ENCODE assay signal across 11 cellular contexts in the genomic region with DNA sequence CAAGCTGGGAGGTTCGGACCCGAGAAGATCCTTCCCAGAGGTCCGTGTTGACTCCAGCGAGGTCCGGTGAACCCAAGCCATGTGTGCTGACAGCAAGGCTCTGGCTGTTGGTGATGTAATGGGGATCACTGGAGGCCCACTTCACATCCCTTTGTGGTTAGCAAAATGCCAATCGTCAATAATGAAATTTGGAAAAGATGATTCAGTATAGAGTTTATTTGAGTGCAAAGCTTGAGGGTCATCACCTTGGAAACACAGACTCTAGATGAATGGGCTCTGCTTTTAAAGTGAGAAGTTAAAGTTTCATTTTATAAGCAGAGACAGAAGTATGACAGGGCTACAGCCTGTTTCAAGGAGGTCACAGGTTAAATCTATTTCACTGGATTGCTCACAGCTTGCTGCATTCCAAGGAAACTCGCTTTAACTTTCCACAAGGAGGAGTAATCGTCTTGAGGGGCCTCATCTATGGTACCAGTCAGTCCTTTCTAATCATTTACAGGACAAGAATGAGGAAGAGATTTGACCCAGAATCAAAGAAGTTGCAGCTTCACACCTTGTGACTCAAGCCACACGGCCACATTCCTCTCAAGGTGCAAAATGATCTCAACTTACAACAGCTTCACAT.
DNase-seq lines count a peak whose midpoint lies in the region; FAIRE-seq and TF ChIP-seq lines count a peak whose summit lies in the region.
"Had no signal": no experiment of that assay in that cellular context is flagged by ENCODE, and none has a peak within 500 bp of the region (broad histone marks: within the 10 kb centered on the region; RNA-seq: fewer than 3 reads in every experiment).

No MANE protein-coding gene starts in this region.

- H3K4me2 ChIP-seq in mesenchymal stem cell (ENCODE audit: low read length, poor library complexity, severe bottlenecking), result no peak overlapping the region

- no peak overlapping the region for H2BK15ac ChIP-seq in mesenchymal stem cell (ENCODE audit: low read depth, poor library complexity, severe bottlenecking)

- no peaks in the 10 kb centered on the region for H3K36me3 ChIP-seq in mesenchymal stem cell (ENCODE audit: control insufficient read depth in 1 of 2, insufficient read depth in 2 of 2, low read depth in 1 of 2, low read length in 2 of 2)

- H4K91ac ChIP-seq in mesenchymal stem cell (ENCODE audit: low read length), result no peak overlapping the region

- H3K4ac ChIP-seq in mesenchymal stem cell (ENCODE audit: low read depth in 1 of 2, low read length in 2 of 2), result no peak overlapping the region

- H3K23ac ChIP-seq in mesenchymal stem cell (ENCODE audit: low read length in 2 of 2), result no peak overlapping the region

- no peak overlapping the region for H2BK12ac ChIP-seq in mesenchymal stem cell (ENCODE audit: low read length in 2 of 2)

- no peak overlapping the region for H3K4me3 ChIP-seq in choroid plexus epithelial cell (ENCODE audit: low read depth, low read length)
- peak overlapping the region in 1 of 2 experiments; percentile 0 for H3K4me3 ChIP-seq in mesenchymal stem cell (ENCODE audit: insufficient read depth in 1 of 2, low read depth in 1 of 2, low read length in 2 of 2)
- H3K4me3 ChIP-seq: dorsolateral prefrontal cortex had no signal

- H3K9ac ChIP-seq in mesenchymal stem cell (ENCODE audit: low read length), result peak overlapping the region; percentile 82

- H3K14ac ChIP-seq in mesenchymal stem cell (ENCODE audit: low read length in 2 of 2), result no peak overlapping the region

- no peak overlapping the region for H2BK120ac ChIP-seq in mesenchymal stem cell (ENCODE audit: low read depth, low read length)

- no peak overlapping the region for H2AK5ac ChIP-seq in mesenchymal stem cell (ENCODE audit: low read length, severe bottlenecking)

- peaks cover 0 to 22% of the 10 kb centered on the region in 2 experiments for H3K27me3 ChIP-seq in mesenchymal stem cell (ENCODE audit: control insufficient read depth in 1 of 2, insufficient read depth in 1 of 2, low read length in 2 of 2)

- no peak overlapping the region for H3K18ac ChIP-seq in mesenchymal stem cell (ENCODE audit: low read depth in 1 of 2, low read length in 2 of 2)

- peaks cover 44% of the 10 kb centered on the region for H3K4me1 ChIP-seq in mesenchymal stem cell (ENCODE audit: control insufficient read depth, insufficient read depth, low read depth, low read length)

- DNase-seq in AG08396 (ENCODE audit: low spot score) (peak; percentile 83), LHCN-M2 (ENCODE audit: low read depth) (peak; percentile 60), choroid plexus epithelial cell (ENCODE audit: low read depth) (peak; percentile 91), mesenchymal stem cell (peak; percentile 83), OCI-M2 (lab: John Stamatoyannopoulos, UW; ENCODE audit: unreplicated experiment) (no peak), D721Med (ENCODE audit: insufficient read length, low spot score) (no peak)
- DNase-seq in stimulated activated naive CD4-positive, alpha-beta T cell treated with Interleukin-2 at 50 U/mL for 16 hours (lab: John Stamatoyannopoulos, UW), result no peak
- no peak for DNase-seq in stimulated activated CD4-positive, alpha-beta T cell treated with anti-CD3 and anti-CD28 coated beads, Interleukin-12 subunit alpha, Interleukin-12 subunit beta, amount 100 ng/mL, for 4 hours
- DNase-seq: COR-L47, dorsolateral prefrontal cortex, NCI-H345 had no signal

- no peak for FAIRE-seq in D721Med (lab: Jason Lieb, UNC)

- no peak overlapping the region for H4K8ac ChIP-seq in mesenchymal stem cell (ENCODE audit: low read length)

- no peaks in the 10 kb centered on the region for H3K9me3 ChIP-seq in mesenchymal stem cell (ENCODE audit: control insufficient read depth, low read length)

- H2BK5ac ChIP-seq in mesenchymal stem cell (ENCODE audit: low read depth, low read length, poor library complexity, severe bottlenecking), result peak overlapping the region; percentile 3

- H2AFZ ChIP-seq in mesenchymal stem cell (ENCODE audit: low read depth, low read length), result no peak overlapping the region

- peak overlapping the region; percentile 89 for H3K27ac ChIP-seq in mesenchymal stem cell (ENCODE audit: low read length, poor library complexity, severe bottlenecking)
- H3K27ac ChIP-seq: dorsolateral prefrontal cortex had no signal

- WGBS in mesenchymal stem cell, result 41% methylated on average over 9 of the region's 9 CpGs

- TF ChIP-seq CTCF in choroid plexus epithelial cell (conservative IDR thresholded peaks at IDR 0.05; ENCODE audit: low read depth, low read length) (peak; percentile 57), D721Med (IDR thresholded peaks at IDR 0.05; ENCODE audit: insufficient read depth, missing control alignments) (no peak)

- no peaks in the 10 kb centered on the region for H3K79me1 ChIP-seq in mesenchymal stem cell (replicated peaks; ENCODE audit: low read length, poor library complexity, severe bottlenecking)

Comparison
In these comparisons a context has a peak if more than half of its experiments do, and no peak if none do; other contexts are left out.
1. DNase-seq: peak in AG08396 (single experiment), LHCN-M2 (single experiment), choroid plexus epithelial cell (single experiment) and mesenchymal stem cell (single experiment); none in OCI-M2 (single experiment), stimulated activated naive CD4-positive, alpha-beta T cell treated with Interleukin-2 at 50 U/mL for 16 hours (single experiment), stimulated activated CD4-positive, alpha-beta T cell treated with anti-CD3 and anti-CD28 coated beads, Interleukin-12 subunit alpha, Interleukin-12 subunit beta, amount 100 ng/mL, for 4 hours (single experiment) and D721Med (single experiment).